Comparison of ENCODE assay signal across 11 cellular contexts in genomic region chr20:51526105-51526470, GRCh38. TPM values are rescaled to one million over a fixed set of nuclear protein-coding genes. Genes with fewer than 3 reads are reported as not detected.
A peak's percentile ranks its signal among the peaks of the same experiment; 100 is the strongest.
DNase-seq lines count a peak whose midpoint lies in the region; ATAC-seq and TF ChIP-seq lines count a peak whose summit lies in the region.
"Had no signal": no experiment of that assay in that cellular context is flagged by ENCODE, and none has a peak within 500 bp of the region (broad histone marks: within the 10 kb centered on the region; RNA-seq: fewer than 3 reads in every experiment).

No MANE protein-coding gene starts in this region.

- no peaks in the 10 kb centered on the region for H3K27me3 ChIP-seq in breast epithelium
- H3K27me3 ChIP-seq in thoracic aorta (replicated peaks; ENCODE audit: insufficient read depth): no peaks in the 10 kb centered on the region
- no peaks in the 10 kb centered on the region for H3K27me3 ChIP-seq in tibial nerve
- no peaks in the 10 kb centered on the region for H3K27me3 ChIP-seq in A673 (replicated peaks; ENCODE audit: insufficient read depth, low read depth, low read length, poor library complexity)

- H3K4me1 ChIP-seq in breast epithelium (no peaks in the 10 kb centered on the region), thoracic aorta (ENCODE audit: control insufficient read depth in 1 of 2, low read depth in 2 of 2) (peaks cover 12 to 13% of the 10 kb centered on the region in 2 donors), tibial nerve (peaks cover 0 to 46% (median 5%) of the 10 kb centered on the region in 4 donors), A673 (ENCODE audit: insufficient read depth, low read length, poor library complexity, severe bottlenecking) (peaks cover 9% of the 10 kb centered on the region)
- H3K4me1 ChIP-seq: HAP-1 had no signal

- no peak for TF ChIP-seq CTCF in breast epithelium (IDR thresholded peaks at IDR 0.05)
- no peak for TF ChIP-seq CTCF in coronary artery (IDR thresholded peaks at IDR 0.05)
- no peak for TF ChIP-seq CTCF in thoracic aorta (IDR thresholded peaks at IDR 0.05)
- no peak for TF ChIP-seq CTCF in tibial nerve (IDR thresholded peaks at IDR 0.05)
- TF ChIP-seq CTCF in A673 (conservative IDR thresholded peaks at IDR 0.05; ENCODE audit: low read depth, low read length): no peak

- intact Hi-C loops in breast epithelium (cut with DNase I; ENCODE audit: low total_unique reads): no loop called here
- intact Hi-C loops in A673 (cut with micrococcal nuclease; ENCODE audit: unreplicated experiment): no loop called here

- H3K36me3 ChIP-seq in breast epithelium (no peaks in the 10 kb centered on the region), thoracic aorta (no peaks in the 10 kb centered on the region), tibial nerve (peaks cover 0 to 12% (median 0%) of the 10 kb centered on the region in 3 donors), A673 (ENCODE audit: insufficient read depth, low read length, poor library complexity, severe bottlenecking) (no peaks in the 10 kb centered on the region)
- H3K36me3 ChIP-seq: HAP-1 had no signal

- in situ Hi-C loops in T47D (cut with HindIII; ENCODE audit: low pct_unique_long_range_greater_than_20kb, low sequenced_read_pairs): no loop called here

- peak overlapping the region in 1 of 3 donors; percentile 38 for H3K4me3 ChIP-seq in breast epithelium
- H3K4me3 ChIP-seq in coronary artery: peak overlapping the region; percentile 18
- H3K4me3 ChIP-seq in thoracic aorta: peak overlapping the region; percentile 33
- H3K4me3 ChIP-seq in tibial nerve: peak overlapping the region in 1 of 4 donors; percentile 36
- H3K4me3 ChIP-seq in A673 (ENCODE audit: low read depth, low read length, poor library complexity, severe bottlenecking): no peak overlapping the region
- H3K4me3 ChIP-seq: HAP-1, SK-N-MC had no signal

- CTCF ChIA-PET in A673 (lab: Charles Lee): interaction anchor here (0.6 kb wide), 1 partner anchor 68 kb away, joined by 3 read pairs; no protein-coding TSS in a partner anchor

- DNase-seq in T47D (ENCODE audit: low read depth in 1 of 2, low spot score in 1 of 2) (peak; percentile 80 to 86), breast epithelium (ENCODE audit: low spot score in 2 of 2) (no peak), NCI-H345 treated with DMSO at 0.1 percent for 48 hours (lab: John Stamatoyannopoulos, UW; ENCODE audit: unreplicated experiment) (peak; percentile 58), coronary artery (ENCODE audit: low spot score) (no peak), thoracic aorta (ENCODE audit: low spot score) (no peak), tibial nerve (ENCODE audit: low spot score in 2 of 2) (no peak), DMS53 treated with DMSO at 0.1 percent for 48 hours (lab: John Stamatoyannopoulos, UW; ENCODE audit: unreplicated experiment) (no peak), A673 (ENCODE audit: low spot score) (no peak)
- DNase-seq: NCI-H446 had no signal

- H3K9me3 ChIP-seq in breast epithelium: no peaks in the 10 kb centered on the region
- no peaks in the 10 kb centered on the region for H3K9me3 ChIP-seq in thoracic aorta
- no peaks in the 10 kb centered on the region for H3K9me3 ChIP-seq in tibial nerve
- no peaks in the 10 kb centered on the region for H3K9me3 ChIP-seq in A673 (ENCODE audit: low read depth, low read length, poor library complexity, severe bottlenecking)
- H3K9me3 ChIP-seq: HAP-1 had no signal

- POLR2A ChIA-PET in A673 (lab: Charles Lee; ENCODE audit: low non-redundant PET): no interaction called here

- H3K27ac ChIP-seq in breast epithelium: peak overlapping the region in 1 of 2 donors; percentile 19
- H3K27ac ChIP-seq in coronary artery: peak overlapping the region in 1 of 2 donors; percentile 49
- no peak overlapping the region for H3K27ac ChIP-seq in thoracic aorta
- H3K27ac ChIP-seq in tibial nerve: peak overlapping the region in 2 of 4 donors; percentile 8 to 27
- H3K27ac ChIP-seq in A673 (ENCODE audit: low read depth, low read length, poor library complexity, severe bottlenecking): no peak overlapping the region
- H3K27ac ChIP-seq: SK-N-MC had no signal

- 63 to 78% methylated on average over 8 of the region's 8 CpGs for WGBS in tibial nerve, 2 donors

- TF ChIP-seq EP300 in tibial nerve (IDR thresholded peaks at IDR 0.05): no peak

- no TSS peak for BruUV-seq in A673 (replicated peaks; lab: Mats Ljungman, UMichigan)

- ATAC-seq in thoracic aorta (ENCODE audit: insufficient number of reproducible peaks, low FRiP score, low read depth): no peak

- no peak for TF ChIP-seq POLR2A in breast epithelium (IDR thresholded peaks at IDR 0.05)
- TF ChIP-seq POLR2A in tibial nerve (IDR thresholded peaks at IDR 0.05): no peak

RNA-seq across cellular contexts. Expression of gene NFATC2, which starts 16.4 kb away (rescaled TPM):
- total RNA-seq in breast epithelium (10 to 100 TPM in 2 of 3 donors, 1 to 10 TPM in 1; 5.9 to 11.9 (median 10.2) TPM), thoracic aorta (10 to 100 TPM; 11.9 to 24.5 TPM), tibial nerve (10 to 100 TPM in 1 of 4 donors, 1 to 10 TPM in 3; 6.0 to 11.5 (median 7.7) TPM), A673 (2021) (0.64 and 0.76 TPM in 2 replicates)

Comparison
In these comparisons a context has a peak if more than half of its experiments do, and no peak if none do; other contexts are left out.
1. DNase-seq: peak in T47D (2 of 2) and NCI-H345 treated with DMSO at 0.1 percent for 48 hours (single experiment); none in breast epithelium (0 of 2), coronary artery (single experiment), thoracic aorta (single experiment), tibial nerve (0 of 2), DMS53 treated with DMSO at 0.1 percent for 48 hours (single experiment) and A673 (single experiment).